Comparison of ENCODE assay signal across 13 cellular contexts in genomic region chr16:85392756-85393673, GRCh38.
DNase-seq lines count a peak whose midpoint lies in the region; ATAC-seq, FAIRE-seq and TF ChIP-seq lines count a peak whose summit lies in the region.
"Had no signal": no experiment of that assay in that cellular context is flagged by ENCODE, and none has a peak within 500 bp of the region (broad histone marks: within the 10 kb centered on the region; RNA-seq: fewer than 3 reads in every experiment).

No MANE protein-coding gene starts in this region.

- intact Hi-C loops in K562 (cut with micrococcal nuclease) = loop anchor here (1.0 to 5.0 kb wide), 2 partner anchors 23 to 76 kb away; no protein-coding TSS in a partner anchor
- intact Hi-C loops in HepG2 (cut with micrococcal nuclease; ENCODE audit: unreplicated experiment) = loop anchor here (10.0 kb wide), 2 partner anchors 222 to 322 kb away; partner anchors contain the start of gene GSE1
- intact Hi-C loops in Calu3 (cut with micrococcal nuclease; ENCODE audit: unreplicated experiment) = loop anchor here (10.0 kb wide), 3 partner anchors 88 to 322 kb away; partner anchors contain the start of gene GSE1

- H3K4me2 ChIP-seq in K562 (ENCODE audit: insufficient read depth, low read length) (no peak overlapping the region), HepG2 (ENCODE audit: low read depth, low read length) (no peak overlapping the region)

- WGBS in K562 (ENCODE audit: insufficient coverage, low coverage, missing lambda C conversion rate) = 72% methylated on average over 17 of the region's 17 CpGs
- WGBS in HepG2 (ENCODE audit: low lambda C conversion rate) = 80% methylated on average over 14 of the region's 17 CpGs

- H3K27ac Mint-ChIP-seq in stimulated activated effector memory CD8-positive, alpha-beta T cell treated with anti-CD3 and anti-CD28 coated beads, Interleukin-12 subunit alpha, Interleukin-12 subunit beta, amount 100 ng/mL, for 72 hours = no peak overlapping the region
- no peak overlapping the region for H3K27ac Mint-ChIP-seq in Calu3 (ENCODE audit: unreplicated experiment)
- H3K27ac Mint-ChIP-seq: activated naive CD4-positive, alpha-beta T cell treated with anti-CD3 and anti-CD28 coated beads, Interleukin-2, amount 50 U/mL, for 24 hours; CD4-positive, alpha-beta T cell had no signal

- H3K4me3 ChIP-seq in K562 (no peak overlapping the region), HepG2 (replicated peaks in 1 of 3; ENCODE audit: insufficient read depth in 1 of 3, low read depth in 2 of 3, low read length in 3 of 3) (no peak overlapping the region)
- H3K4me3 ChIP-seq: breast epithelium, hepatocyte, thoracic aorta had no signal

- H3K27me3 Mint-ChIP-seq in Calu3 (ENCODE audit: unreplicated experiment) = peaks cover 77% of the 10 kb centered on the region
- H3K27me3 Mint-ChIP-seq: activated naive CD4-positive, alpha-beta T cell treated with anti-CD3 and anti-CD28 coated beads, Interleukin-2, amount 50 U/mL, for 24 hours; CD4-positive, alpha-beta T cell had no signal

- no peak for TF ChIP-seq POLR2A in K562 (conservative IDR thresholded peaks at IDR 0.05)
- TF ChIP-seq POLR2A in HepG2 (IDR thresholded peaks at IDR 0.05; ENCODE audit: insufficient read depth in 1 of 2, low read depth in 2 of 2, low read length in 2 of 2) = no peak

- ATAC-seq in K562 (peak; percentile 9), HepG2 (no peak; the same call in 2 of the 3 replicates)
- ATAC-seq in stimulated activated effector memory CD8-positive, alpha-beta T cell treated with anti-CD3 and anti-CD28 coated beads, Interleukin-12 subunit alpha, Interleukin-12 subunit beta, amount 100 ng/mL, for 72 hours = peak; percentile 2

- FAIRE-seq in K562 (lab: Jason Lieb, UNC) (no peak), HepG2 (lab: Jason Lieb, UNC) (no peak)

- H3K27me3 ChIP-seq in K562 (ENCODE audit: control insufficient read depth in 2 of 2, insufficient read depth in 2 of 2, low read length in 2 of 2) (no peaks in the 10 kb centered on the region), HepG2 (ENCODE audit: control insufficient read depth in 1 of 2, insufficient read depth in 2 of 2, low read length in 2 of 2) (peaks cover 12 to 30% of the 10 kb centered on the region in 2 experiments; a peak in 4 of 5 replicates)
- H3K27me3 ChIP-seq: breast epithelium, hepatocyte had no signal

- BruUV-seq in K562 (replicated peaks; lab: Mats Ljungman, UMichigan) (no TSS peak), HepG2 (replicated peaks; lab: Mats Ljungman, UMichigan) (no TSS peak), Calu3 (replicated peaks; lab: Mats Ljungman, UMichigan) (no TSS peak)

- H4K20me1 ChIP-seq in K562 (replicated peaks; ENCODE audit: control insufficient read depth, insufficient read depth, low read length) = no peaks in the 10 kb centered on the region
- H4K20me1 ChIP-seq in HepG2 (ENCODE audit: insufficient read depth, low read length) = peaks cover 12% of the 10 kb centered on the region; the same call in 1 of the 2 replicates

- TF ChIP-seq EP300 in K562 (IDR thresholded peaks at IDR 0.05; ENCODE audit: low read length) = no peak
- no peak for TF ChIP-seq EP300 in HepG2 (IDR thresholded peaks at IDR 0.05; ENCODE audit: low read depth in 2 of 2, low read length in 2 of 2)
- TF ChIP-seq EP300 in HepG2 (CRISPR knock-in tag; IDR thresholded peaks at IDR 0.05; ENCODE audit: borderline replicate concordance) = no peak

- H3K4me1 ChIP-seq in K562 (replicated peaks in 1 of 2; ENCODE audit: control insufficient read depth in 2 of 2, insufficient read depth in 2 of 2, low read length in 2 of 2) (peaks cover 48 to 77% of the 10 kb centered on the region in 2 experiments), HepG2 (ENCODE audit: insufficient read depth, low read length) (peaks cover 47% of the 10 kb centered on the region)

- no peaks in the 10 kb centered on the region for H3K36me3 ChIP-seq in K562 (ENCODE audit: control insufficient read depth, insufficient read depth, low read length)
- no peaks in the 10 kb centered on the region for H3K36me3 ChIP-seq in HepG2 (replicated peaks in 1 of 2; ENCODE audit: control insufficient read depth in 1 of 2, insufficient read depth in 2 of 2, low read length in 2 of 2)
- H3K36me3 ChIP-seq: breast epithelium, thoracic aorta had no signal

- peak; percentile 46 for DNase-seq in activated CD8-positive, alpha-beta memory T cell treated with anti-CD3 and anti-CD28 coated beads for 24 hours
- DNase-seq in activated CD8-positive, alpha-beta memory T cell treated with anti-CD3 and anti-CD28 coated beads, Interleukin-2, amount 50 U/mL, for 48 hours = no peak
- DNase-seq in K562 (ENCODE audit: extremely low read depth in 1 of 4, low spot score in 3 of 4) (no peak), HepG2 (ENCODE audit: low spot score) (no peak), NCI-H1417 treated with DMSO at 0.1 percent for 48 hours (lab: John Stamatoyannopoulos, UW) (no peak), Calu3 (no peak)
- DNase-seq in stimulated activated effector memory CD8-positive, alpha-beta T cell treated with anti-CD3 and anti-CD28 coated beads, Interleukin-12 subunit alpha, Interleukin-12 subunit beta, amount 100 ng/mL, for 72 hours (ENCODE audit: low spot score in 2 of 2) = no peak
- no peak for DNase-seq in stimulated activated CD4-positive, alpha-beta T cell treated with anti-CD3 and anti-CD28 coated beads, Interleukin-4, amount 100 ng/mL, for 1 hour

- no peak overlapping the region for H3K4me3 Mint-ChIP-seq in stimulated activated effector memory CD8-positive, alpha-beta T cell treated with anti-CD3 and anti-CD28 coated beads, Interleukin-12 subunit alpha, Interleukin-12 subunit beta, amount 100 ng/mL, for 72 hours
- H3K4me3 Mint-ChIP-seq in Calu3 (ENCODE audit: low read depth, unreplicated experiment) = no peak overlapping the region
- H3K4me3 Mint-ChIP-seq: activated naive CD4-positive, alpha-beta T cell treated with anti-CD3 and anti-CD28 coated beads, Interleukin-2, amount 50 U/mL, for 24 hours; CD4-positive, alpha-beta T cell had no signal

- CTCF ChIA-PET in K562 (lab: Yijun Ruan, JAX; ENCODE audit: low intra/inter-chr PET ratio) (interaction anchor here (0.7 to 1.0 kb wide), 2 partner anchors 90 to 217 kb away, joined by 3 read pairs; no protein-coding TSS in a partner anchor), HepG2 (lab: Yijun Ruan, JAX; ENCODE audit: low intra/inter-chr PET ratio, low total read pairs) (interaction anchor here (1.1 to 1.8 kb wide), 7 partner anchors 20 to 325 kb away, joined by 3 to 7 read pairs (median 4); no protein-coding TSS in a partner anchor), Calu3 (lab: Charles Lee) (interaction anchor here (0.6 to 1.4 kb wide), 6 partner anchors 23 to 381 kb away, joined by 3 to 6 read pairs (median 4); no protein-coding TSS in a partner anchor)

- 0 out of 4 replicates have a peak, but pooled peaks of 1 of the 2 experiments have one; percentile 5 for TF ChIP-seq RAD21 in K562 (CRISPR knock-in tag; conservative IDR thresholded peaks at IDR 0.05 in 1 of 2, IDR thresholded peaks at IDR 0.05 in 1 of 2)
- TF ChIP-seq RAD21 in HepG2 (CRISPR knock-in tag; IDR thresholded peaks at IDR 0.05) = no peak

- H2AFZ ChIP-seq in K562 (ENCODE audit: low read depth, low read length) = no peak overlapping the region
- H2AFZ ChIP-seq in HepG2 (ENCODE audit: low read length) = no peak overlapping the region
- H2AFZ ChIP-seq: hepatocyte had no signal

- no peaks in the 10 kb centered on the region for H3K9me3 ChIP-seq in K562 (replicated peaks; ENCODE audit: control insufficient read depth, insufficient read depth, low read depth, low read length)
- H3K9me3 ChIP-seq in HepG2 (ENCODE audit: low read length) = no peaks in the 10 kb centered on the region
- H3K9me3 ChIP-seq: breast epithelium, thoracic aorta had no signal

- no peaks in the 10 kb centered on the region for H3K36me3 Mint-ChIP-seq in stimulated activated effector memory CD8-positive, alpha-beta T cell treated with anti-CD3 and anti-CD28 coated beads, Interleukin-12 subunit alpha, Interleukin-12 subunit beta, amount 100 ng/mL, for 72 hours
- H3K36me3 Mint-ChIP-seq in Calu3 (ENCODE audit: insufficient read depth, unreplicated experiment) = no peaks in the 10 kb centered on the region
- H3K36me3 Mint-ChIP-seq: activated naive CD4-positive, alpha-beta T cell treated with anti-CD3 and anti-CD28 coated beads, Interleukin-2, amount 50 U/mL, for 24 hours had no signal

- H3K79me2 ChIP-seq in K562 (ENCODE audit: control insufficient read depth, insufficient read depth, low read length) = no peaks in the 10 kb centered on the region; the same call in 2 of the 3 replicates
- no peaks in the 10 kb centered on the region for H3K79me2 ChIP-seq in HepG2 (ENCODE audit: insufficient read depth, low read length)
- H3K79me2 ChIP-seq: hepatocyte had no signal

- in situ Hi-C loops in K562 (cut with MboI) = no loop called here
- in situ Hi-C loops in HepG2 (cut with HindIII; ENCODE audit: extremely low pct_ligation_motif_present, low pct_unique_long_range_greater_than_20kb) = no loop called here

- POLR2A ChIA-PET in K562 (lab: Yijun Ruan, JAX) (interaction anchor here (1.4 kb wide), 1 partner anchor 9 kb away, joined by 3 read pairs; no protein-coding TSS in a partner anchor), HepG2 (lab: Yijun Ruan, JAX) (interaction anchor here (0.7 to 1.5 kb wide), 2 partner anchors 55 to 220 kb away, joined by 3 read pairs; partner anchors contain the start of gene GSE1)

- no peaks in the 10 kb centered on the region for H3K9me3 Mint-ChIP-seq in stimulated activated effector memory CD8-positive, alpha-beta T cell treated with anti-CD3 and anti-CD28 coated beads, Interleukin-12 subunit alpha, Interleukin-12 subunit beta, amount 100 ng/mL, for 72 hours
- H3K9me3 Mint-ChIP-seq in Calu3 (ENCODE audit: low read depth, unreplicated experiment) = no peaks in the 10 kb centered on the region
- H3K9me3 Mint-ChIP-seq: activated naive CD4-positive, alpha-beta T cell treated with anti-CD3 and anti-CD28 coated beads, Interleukin-2, amount 50 U/mL, for 24 hours; CD4-positive, alpha-beta T cell had no signal

- H3K27ac ChIP-seq in K562 (ENCODE audit: extremely low read depth, low read depth, low read length) (no peak overlapping the region), HepG2 (ENCODE audit: extremely low read length, insufficient read depth, low read length) (no peak overlapping the region)
- H3K27ac ChIP-seq: breast epithelium, thoracic aorta had no signal

- H3K9me1 ChIP-seq in K562 (ENCODE audit: control insufficient read depth, insufficient read depth, low read length) = no peaks in the 10 kb centered on the region

- H3K4me1 Mint-ChIP-seq in stimulated activated effector memory CD8-positive, alpha-beta T cell treated with anti-CD3 and anti-CD28 coated beads, Interleukin-12 subunit alpha, Interleukin-12 subunit beta, amount 100 ng/mL, for 72 hours = no peaks in the 10 kb centered on the region
- H3K4me1 Mint-ChIP-seq in Calu3 (ENCODE audit: low read depth, unreplicated experiment) = peaks cover 11% of the 10 kb centered on the region
- H3K4me1 Mint-ChIP-seq: activated naive CD4-positive, alpha-beta T cell treated with anti-CD3 and anti-CD28 coated beads, Interleukin-2, amount 50 U/mL, for 24 hours had no signal

- TF ChIP-seq CTCF in K562 (IDR thresholded peaks at IDR 0.05 in 2 of 3, conservative IDR thresholded peaks at IDR 0.05 in 1 of 3; ENCODE audit: insufficient read depth in 2 of 3, low read depth in 1 of 3, low read length in 3 of 3) (no peak), HepG2 (CRISPR knock-in tag; IDR thresholded peaks at IDR 0.05) (no peak), Calu3 (IDR thresholded peaks at IDR 0.05; ENCODE audit: unreplicated experiment) (no peak)

- H3K9ac ChIP-seq in K562 (ENCODE audit: insufficient read depth in 1 of 2, low read depth in 2 of 2, low read length in 2 of 2) (peak overlapping the region in 1 of 2 experiments; percentile 53; a peak in 2 of 4 replicates), HepG2 (ENCODE audit: insufficient read depth, low read depth, low read length) (no peak overlapping the region)
